Comparison of ENCODE assay signal across 14 cellular contexts in the genomic region with DNA sequence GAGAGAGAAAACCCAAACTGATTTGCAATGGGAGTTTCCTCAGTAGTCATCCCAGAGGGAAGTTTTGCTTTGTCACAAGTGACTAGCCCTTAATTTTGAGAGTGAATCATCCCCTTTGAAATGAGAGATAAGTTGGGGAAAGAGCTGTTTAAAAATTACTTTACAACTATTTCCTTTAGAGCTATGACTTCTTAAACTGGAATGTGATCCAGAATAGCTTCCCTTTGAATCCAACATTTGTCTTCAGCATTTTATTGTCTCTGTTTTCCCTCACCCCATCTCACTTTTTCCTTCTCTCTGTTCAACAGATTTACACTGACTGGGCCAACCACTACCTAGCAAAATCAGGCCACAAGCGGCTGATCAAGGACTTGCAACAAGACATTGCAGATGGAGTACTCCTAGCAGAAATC.
DNase-seq lines count a peak whose midpoint lies in the region; ATAC-seq, FAIRE-seq and TF ChIP-seq lines count a peak whose summit lies in the region.
"Had no signal": no experiment of that assay in that cellular context is flagged by ENCODE, and none has a peak within 500 bp of the region (broad histone marks: within the 10 kb centered on the region; RNA-seq: fewer than 3 reads in every experiment).

No MANE protein-coding gene starts in this region.

- in situ Hi-C loops in KBM-7 (cut with MboI; ENCODE audit: low pct_unique_long_range_greater_than_20kb, low sequenced_read_pairs): no loop called here

- FAIRE-seq in RCC 7860 (lab: Jason Lieb, UNC): peak; percentile 98

- H3K27me3 ChIP-seq in tibial nerve: no peaks in the 10 kb centered on the region
- H3K27me3 ChIP-seq: ascending aorta, vagina had no signal

- peak; percentile 23 for ATAC-seq in esophagus mucosa

- H3K36me3 ChIP-seq in tibial nerve: no peaks in the 10 kb centered on the region
- H3K36me3 ChIP-seq: ascending aorta, vagina had no signal

- no peak for TF ChIP-seq POLR2A in tibial nerve (IDR thresholded peaks at IDR 0.05)

- H3K4me1 ChIP-seq in tibial nerve: peaks cover 0 to 12% (median 0%) of the 10 kb centered on the region in 4 donors
- H3K4me1 ChIP-seq: ascending aorta had no signal

- TF ChIP-seq EP300 in tibial nerve (IDR thresholded peaks at IDR 0.05): no peak

- no peaks in the 10 kb centered on the region for H3K9me3 ChIP-seq in tibial nerve
- H3K9me3 ChIP-seq: ascending aorta, vagina had no signal

- H3K4me3 ChIP-seq in tibial nerve: no peak overlapping the region
- H3K4me3 ChIP-seq: ascending aorta, vagina had no signal

- TF ChIP-seq CTCF in tibial nerve (IDR thresholded peaks at IDR 0.05): no peak

- WGBS in tibial nerve, 2 donors: 88 to 92% methylated on average over 1 of the region's 1 CpG

- peak; percentile 90 for DNase-seq in EL
- peak; percentile 93 for DNase-seq in RCC 7860 (ENCODE audit: low spot score)
- DNase-seq in non-pigmented ciliary epithelial cell (ENCODE audit: low read depth): peak; percentile 76
- DNase-seq in activated naive CD4-positive, alpha-beta T cell (lab: John Stamatoyannopoulos, UW): no peak
- no peak for DNase-seq in tibial nerve (ENCODE audit: low spot score in 2 of 2)
- no peak for DNase-seq in KBM-7
- no peak for DNase-seq in GM19240 (ENCODE audit: insufficient read length, low spot score)
- DNase-seq: activated CD4-positive, alpha-beta T cell treated with anti-CD3 and anti-CD28 coated beads, Interleukin-2, amount 10 ng/mL, durations not matched to agents 7 days and 5 days; DND-41; immature natural killer cell; NCI-H524 treated with DMSO at 0.1 percent for 48 hours had no signal

- H3K27ac ChIP-seq in tibial nerve: no peak overlapping the region
- H3K27ac ChIP-seq: ascending aorta, vagina had no signal

Comparison
In these comparisons a context has a peak if more than half of its experiments do, and no peak if none do; other contexts are left out.
1. DNase-seq: peak in EL (single experiment), RCC 7860 (single experiment) and non-pigmented ciliary epithelial cell (single experiment); none in activated naive CD4-positive, alpha-beta T cell (0 of 4), tibial nerve (0 of 2), KBM-7 (single experiment) and GM19240 (single experiment).